ENCODE assay signal across 1 cellular context in genomic region chr19:17305211-17305516, GRCh38.
A peak's percentile ranks its signal among the peaks of the same experiment; 100 is the strongest.
TF ChIP-seq lines count a peak whose summit lies in the region.

No MANE protein-coding gene starts in this region.

TF ChIP-seq in H1, 55 proteins besides CTCF, POLR2A, EP300 and RAD21:
- 0 out of 2 replicates have a peak, but pooled peaks have one; percentile 15 for TF ChIP-seq RBBP5 (IDR thresholded peaks at IDR 0.05; ENCODE audit: borderline replicate concordance, low read depth, low read length)
- TF ChIP-seq CTBP2 (IDR thresholded peaks at IDR 0.05; ENCODE audit: borderline replicate concordance, insufficient read depth, insufficient read length, low read length): peak; percentile 88
- TF ChIP-seq SP2 (IDR thresholded peaks at IDR 0.05; ENCODE audit: low read length): no peak
TF ChIP-seq in H1: peak in this region for 2.
